1 cellular context compared by ENCODE assay signal in genomic region chr10:129955591-129956284, GRCh38.
TF ChIP-seq lines count a peak whose summit lies in the region.

No MANE protein-coding gene starts in this region.

TF ChIP-seq in IMR-90, 13 proteins besides CTCF, POLR2A, EP300 and RAD21:
- TF ChIP-seq NFE2L2 (IDR thresholded peaks at IDR 0.05; ENCODE audit: low read depth, low read length) (no peak), RCOR1 (IDR thresholded peaks at IDR 0.05; ENCODE audit: insufficient replicate concordance, low read length) (no peak), CEBPB (IDR thresholded peaks at IDR 0.05; ENCODE audit: low read depth, low read length) (peak; percentile 49; the same call in 1 of the 2 replicates)
- TF ChIP-seq, protein P1, sequence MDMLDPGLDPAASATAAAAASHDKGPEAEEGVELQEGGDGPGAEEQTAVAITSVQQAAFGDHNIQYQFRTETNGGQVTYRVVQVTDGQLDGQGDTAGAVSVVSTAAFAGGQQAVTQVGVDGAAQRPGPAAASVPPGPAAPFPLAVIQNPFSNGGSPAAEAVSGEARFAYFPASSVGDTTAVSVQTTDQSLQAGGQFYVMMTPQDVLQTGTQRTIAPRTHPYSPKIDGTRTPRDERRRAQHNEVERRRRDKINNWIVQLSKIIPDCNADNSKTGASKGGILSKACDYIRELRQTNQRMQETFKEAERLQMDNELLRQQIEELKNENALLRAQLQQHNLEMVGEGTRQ (IDR thresholded peaks at IDR 0.05; ENCODE audit: low read depth, low read length), result no peak
